Comparison of ENCODE assay signal across 1 cellular context in the genomic region with DNA sequence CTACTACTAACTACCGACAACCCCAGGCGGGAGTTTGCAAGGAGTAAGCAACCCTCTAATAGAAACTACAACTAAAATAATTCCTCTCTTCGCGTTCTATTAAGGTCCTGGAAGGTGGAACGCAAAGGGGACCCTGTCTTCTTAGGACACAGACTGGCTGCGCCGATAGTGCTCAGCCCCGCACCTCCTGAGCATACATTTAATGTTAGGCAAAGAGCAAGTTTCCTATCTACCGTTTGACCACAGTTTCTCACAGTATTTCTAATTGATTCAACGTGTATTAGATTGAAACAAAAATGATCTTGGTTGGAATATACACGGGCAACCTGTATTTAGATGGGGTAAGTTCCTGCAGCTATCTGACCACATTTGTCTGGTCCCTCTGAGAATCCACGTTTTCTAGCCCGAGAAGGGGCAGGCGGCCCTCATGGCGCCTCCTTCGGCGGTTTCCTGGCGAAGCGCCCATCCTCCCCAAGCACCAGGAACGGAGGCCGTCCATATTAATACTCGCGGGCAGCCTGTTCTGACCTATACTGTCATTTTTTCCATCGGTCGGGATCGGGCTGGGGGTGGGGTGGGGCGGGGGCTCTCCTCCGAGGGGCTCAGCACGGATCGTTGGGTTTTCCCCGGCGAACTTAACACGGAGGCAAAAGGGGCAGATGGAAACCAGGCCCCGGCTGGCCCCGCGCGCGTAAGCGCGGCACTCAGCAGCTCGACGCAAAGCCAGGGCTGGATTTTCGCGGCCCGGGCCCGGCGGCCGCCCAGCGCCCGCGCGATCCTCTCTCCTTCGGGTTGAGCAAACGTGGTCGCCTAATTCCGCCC.
TF ChIP-seq lines count a peak whose summit lies in the region.

No MANE protein-coding gene starts in this region.

TF ChIP-seq in HCT116, 20 proteins besides CTCF, POLR2A, EP300 and RAD21 (continued from another document):
- TF ChIP-seq, protein P1, sequence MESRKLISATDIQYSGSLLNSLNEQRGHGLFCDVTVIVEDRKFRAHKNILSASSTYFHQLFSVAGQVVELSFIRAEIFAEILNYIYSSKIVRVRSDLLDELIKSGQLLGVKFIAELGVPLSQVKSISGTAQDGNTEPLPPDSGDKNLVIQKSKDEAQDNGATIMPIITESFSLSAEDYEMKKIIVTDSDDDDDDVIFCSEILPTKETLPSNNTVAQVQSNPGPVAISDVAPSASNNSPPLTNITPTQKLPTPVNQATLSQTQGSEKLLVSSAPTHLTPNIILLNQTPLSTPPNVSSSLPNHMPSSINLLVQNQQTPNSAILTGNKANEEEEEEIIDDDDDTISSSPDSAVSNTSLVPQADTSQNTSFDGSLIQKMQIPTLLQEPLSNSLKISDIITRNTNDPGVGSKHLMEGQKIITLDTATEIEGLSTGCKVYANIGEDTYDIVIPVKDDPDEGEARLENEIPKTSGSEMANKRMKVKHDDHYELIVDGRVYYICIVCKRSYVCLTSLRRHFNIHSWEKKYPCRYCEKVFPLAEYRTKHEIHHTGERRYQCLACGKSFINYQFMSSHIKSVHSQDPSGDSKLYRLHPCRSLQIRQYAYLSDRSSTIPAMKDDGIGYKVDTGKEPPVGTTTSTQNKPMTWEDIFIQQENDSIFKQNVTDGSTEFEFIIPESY (IDR thresholded peaks at IDR 0.05; ENCODE audit: extremely low read depth, insufficient replicate concordance, low read length): no peak
- no peak for TF ChIP-seq FOSL1 (IDR thresholded peaks at IDR 0.05; ENCODE audit: low read depth)
